ENCODE assay signal across 1 cellular context in genomic region chr6:116568851-116569755, GRCh38.
TF ChIP-seq lines count a peak whose summit lies in the region.

No MANE protein-coding gene starts in this region.

TF ChIP-seq in SK-N-SH, 30 proteins besides CTCF, POLR2A, EP300 and RAD21 (continued from another document):
- TF ChIP-seq, protein P1, sequence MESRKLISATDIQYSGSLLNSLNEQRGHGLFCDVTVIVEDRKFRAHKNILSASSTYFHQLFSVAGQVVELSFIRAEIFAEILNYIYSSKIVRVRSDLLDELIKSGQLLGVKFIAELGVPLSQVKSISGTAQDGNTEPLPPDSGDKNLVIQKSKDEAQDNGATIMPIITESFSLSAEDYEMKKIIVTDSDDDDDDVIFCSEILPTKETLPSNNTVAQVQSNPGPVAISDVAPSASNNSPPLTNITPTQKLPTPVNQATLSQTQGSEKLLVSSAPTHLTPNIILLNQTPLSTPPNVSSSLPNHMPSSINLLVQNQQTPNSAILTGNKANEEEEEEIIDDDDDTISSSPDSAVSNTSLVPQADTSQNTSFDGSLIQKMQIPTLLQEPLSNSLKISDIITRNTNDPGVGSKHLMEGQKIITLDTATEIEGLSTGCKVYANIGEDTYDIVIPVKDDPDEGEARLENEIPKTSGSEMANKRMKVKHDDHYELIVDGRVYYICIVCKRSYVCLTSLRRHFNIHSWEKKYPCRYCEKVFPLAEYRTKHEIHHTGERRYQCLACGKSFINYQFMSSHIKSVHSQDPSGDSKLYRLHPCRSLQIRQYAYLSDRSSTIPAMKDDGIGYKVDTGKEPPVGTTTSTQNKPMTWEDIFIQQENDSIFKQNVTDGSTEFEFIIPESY (IDR thresholded peaks at IDR 0.05; ENCODE audit: borderline replicate concordance, low read depth) = no peak
